In the genomic region with DNA sequence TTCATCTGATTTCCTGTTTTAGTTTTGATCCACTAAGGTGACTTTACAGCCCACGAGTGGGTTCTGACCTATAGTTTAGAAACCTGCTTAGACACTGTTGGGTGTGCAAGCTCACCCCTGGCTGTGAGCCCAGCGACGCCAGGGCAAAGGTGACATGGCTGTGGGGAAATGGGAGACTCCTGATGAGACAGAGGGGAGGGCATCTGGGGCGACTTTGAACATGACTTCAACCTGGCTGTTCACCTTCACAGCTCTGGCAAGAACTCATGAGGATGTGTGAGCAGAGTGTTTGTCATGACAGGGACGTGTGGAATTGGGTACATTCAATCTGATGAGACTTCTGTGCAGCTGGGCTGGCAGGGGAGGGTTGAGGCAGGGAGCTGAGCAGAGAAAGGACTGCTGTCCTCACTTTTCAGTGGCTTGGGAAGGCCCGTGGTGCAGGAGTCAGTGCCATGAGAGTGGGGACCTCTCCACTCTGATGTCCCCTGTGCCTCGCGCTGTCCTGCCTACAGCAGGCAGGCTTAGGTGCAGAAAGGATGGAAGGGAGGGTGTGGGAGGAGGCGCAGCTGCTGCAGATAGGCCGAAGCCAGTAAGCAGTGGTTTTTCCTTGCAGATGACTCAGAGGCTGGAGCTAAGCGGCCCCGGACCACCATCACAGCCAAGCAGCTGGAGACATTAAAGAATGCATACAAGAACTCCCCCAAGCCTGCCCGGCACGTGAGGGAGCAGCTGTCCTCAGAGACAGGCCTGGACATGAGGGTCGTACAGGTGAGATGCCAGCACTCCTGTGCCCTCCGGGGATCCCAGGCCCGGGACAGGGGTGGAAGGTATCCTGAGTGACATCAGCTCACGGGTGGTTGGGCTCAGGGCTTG, we compare ENCODE assay signal across 1 cellular context.
TF ChIP-seq lines count a peak whose summit lies in the region.

No MANE protein-coding gene starts in this region.

TF ChIP-seq in HepG2, 621 proteins besides CTCF, POLR2A, EP300 and RAD21 (continued from another document):
- TF ChIP-seq SKIL (CRISPR knock-in tag; IDR thresholded peaks at IDR 0.05; ENCODE audit: borderline replicate concordance) (peak; percentile 49), PPARG (CRISPR knock-in tag; conservative IDR thresholded peaks at IDR 0.05) (peak; percentile 76), BCL6 (CRISPR knock-in tag; IDR thresholded peaks at IDR 0.05) (peak; percentile 64; the same call in 1 of the 2 replicates), NRL (CRISPR knock-in tag; IDR thresholded peaks at IDR 0.05; ENCODE audit: borderline replicate concordance) (0 out of 2 replicates have a peak, but pooled peaks have one; percentile 23), CEBPG (CRISPR knock-in tag; IDR thresholded peaks at IDR 0.05) (0 out of 2 replicates have a peak, but pooled peaks have one; percentile 4), SAP130 (CRISPR knock-in tag; IDR thresholded peaks at IDR 0.05; ENCODE audit: low read depth) (0 out of 2 replicates have a peak, but pooled peaks have one; percentile 3), NR2F6 (IDR thresholded peaks at IDR 0.05) (peak; percentile 62), NR2F6 (CRISPR knock-in tag; IDR thresholded peaks at IDR 0.05) (peak; percentile 72), RARA (CRISPR knock-in tag; IDR thresholded peaks at IDR 0.05) (peak; percentile 90), PTBP1 (IDR thresholded peaks at IDR 0.05; ENCODE audit: low read depth, low read length, poor library complexity, severe bottlenecking) (no peak), NR2F1 (CRISPR knock-in tag; IDR thresholded peaks at IDR 0.05) (peak in 1 of 2 experiments; percentile 60; a peak in 1 of 4 replicates), SOX5 (CRISPR knock-in tag; IDR thresholded peaks at IDR 0.05; ENCODE audit: borderline replicate concordance) (0 out of 2 replicates have a peak, but pooled peaks have one; percentile 15), ZNF383 (CRISPR knock-in tag; IDR thresholded peaks at IDR 0.05; ENCODE audit: borderline replicate concordance) (no peak), FOSL2 (CRISPR knock-in tag; IDR thresholded peaks at IDR 0.05) (0 out of 2 replicates have a peak, but pooled peaks have one; percentile 21), RXRA (CRISPR knock-in tag; IDR thresholded peaks at IDR 0.05) (peak; percentile 90), AGO2 (optimal IDR thresholded peaks at IDR 0.05; ENCODE audit: low read depth, low read length) (peak; percentile 38), HNF4A (CRISPR knock-in tag; IDR thresholded peaks at IDR 0.05) (peak; percentile 35; the same call in 1 of the 2 replicates), ZNF235 (CRISPR knock-in tag; IDR thresholded peaks at IDR 0.05; ENCODE audit: borderline replicate concordance) (no peak), ZNF720 (CRISPR knock-in tag; IDR thresholded peaks at IDR 0.05) (no peak), NCOR1 (IDR thresholded peaks at IDR 0.05; ENCODE audit: borderline replicate concordance, low read length) (peak; percentile 76; the same call in 1 of the 2 replicates), GABPA (IDR thresholded peaks at IDR 0.05; ENCODE audit: low read depth, low read length) (no peak), GABPA (CRISPR knock-in tag; IDR thresholded peaks at IDR 0.05; ENCODE audit: low read depth) (no peak), MNT (IDR thresholded peaks at IDR 0.05) (no peak), SNAPC5 (CRISPR knock-in tag; IDR thresholded peaks at IDR 0.05; ENCODE audit: borderline replicate concordance) (no peak), HIVEP1 (CRISPR knock-in tag; IDR thresholded peaks at IDR 0.05) (peak; percentile 17; the same call in 1 of the 2 replicates), NR2F2 (IDR thresholded peaks at IDR 0.05; ENCODE audit: borderline replicate concordance, low read depth) (peak; percentile 38; the same call in 1 of the 2 replicates), SP5 (CRISPR knock-in tag; IDR thresholded peaks at IDR 0.05; ENCODE audit: borderline replicate concordance, low read depth) (peak; percentile 46; the same call in 1 of the 2 replicates), RXRB (CRISPR knock-in tag; IDR thresholded peaks at IDR 0.05; ENCODE audit: borderline replicate concordance) (peak; percentile 72; the same call in 1 of the 2 replicates), SKI (IDR thresholded peaks at IDR 0.05; ENCODE audit: partially characterized antibody) (peak; percentile 98), TBL1XR1 (IDR thresholded peaks at IDR 0.05; ENCODE audit: borderline replicate concordance, low read length, partially characterized antibody) (peak; percentile 93), SALL1 (CRISPR knock-in tag; IDR thresholded peaks at IDR 0.05) (peak; percentile 4; the same call in 1 of the 2 replicates)
- TF ChIP-seq, protein P1, sequence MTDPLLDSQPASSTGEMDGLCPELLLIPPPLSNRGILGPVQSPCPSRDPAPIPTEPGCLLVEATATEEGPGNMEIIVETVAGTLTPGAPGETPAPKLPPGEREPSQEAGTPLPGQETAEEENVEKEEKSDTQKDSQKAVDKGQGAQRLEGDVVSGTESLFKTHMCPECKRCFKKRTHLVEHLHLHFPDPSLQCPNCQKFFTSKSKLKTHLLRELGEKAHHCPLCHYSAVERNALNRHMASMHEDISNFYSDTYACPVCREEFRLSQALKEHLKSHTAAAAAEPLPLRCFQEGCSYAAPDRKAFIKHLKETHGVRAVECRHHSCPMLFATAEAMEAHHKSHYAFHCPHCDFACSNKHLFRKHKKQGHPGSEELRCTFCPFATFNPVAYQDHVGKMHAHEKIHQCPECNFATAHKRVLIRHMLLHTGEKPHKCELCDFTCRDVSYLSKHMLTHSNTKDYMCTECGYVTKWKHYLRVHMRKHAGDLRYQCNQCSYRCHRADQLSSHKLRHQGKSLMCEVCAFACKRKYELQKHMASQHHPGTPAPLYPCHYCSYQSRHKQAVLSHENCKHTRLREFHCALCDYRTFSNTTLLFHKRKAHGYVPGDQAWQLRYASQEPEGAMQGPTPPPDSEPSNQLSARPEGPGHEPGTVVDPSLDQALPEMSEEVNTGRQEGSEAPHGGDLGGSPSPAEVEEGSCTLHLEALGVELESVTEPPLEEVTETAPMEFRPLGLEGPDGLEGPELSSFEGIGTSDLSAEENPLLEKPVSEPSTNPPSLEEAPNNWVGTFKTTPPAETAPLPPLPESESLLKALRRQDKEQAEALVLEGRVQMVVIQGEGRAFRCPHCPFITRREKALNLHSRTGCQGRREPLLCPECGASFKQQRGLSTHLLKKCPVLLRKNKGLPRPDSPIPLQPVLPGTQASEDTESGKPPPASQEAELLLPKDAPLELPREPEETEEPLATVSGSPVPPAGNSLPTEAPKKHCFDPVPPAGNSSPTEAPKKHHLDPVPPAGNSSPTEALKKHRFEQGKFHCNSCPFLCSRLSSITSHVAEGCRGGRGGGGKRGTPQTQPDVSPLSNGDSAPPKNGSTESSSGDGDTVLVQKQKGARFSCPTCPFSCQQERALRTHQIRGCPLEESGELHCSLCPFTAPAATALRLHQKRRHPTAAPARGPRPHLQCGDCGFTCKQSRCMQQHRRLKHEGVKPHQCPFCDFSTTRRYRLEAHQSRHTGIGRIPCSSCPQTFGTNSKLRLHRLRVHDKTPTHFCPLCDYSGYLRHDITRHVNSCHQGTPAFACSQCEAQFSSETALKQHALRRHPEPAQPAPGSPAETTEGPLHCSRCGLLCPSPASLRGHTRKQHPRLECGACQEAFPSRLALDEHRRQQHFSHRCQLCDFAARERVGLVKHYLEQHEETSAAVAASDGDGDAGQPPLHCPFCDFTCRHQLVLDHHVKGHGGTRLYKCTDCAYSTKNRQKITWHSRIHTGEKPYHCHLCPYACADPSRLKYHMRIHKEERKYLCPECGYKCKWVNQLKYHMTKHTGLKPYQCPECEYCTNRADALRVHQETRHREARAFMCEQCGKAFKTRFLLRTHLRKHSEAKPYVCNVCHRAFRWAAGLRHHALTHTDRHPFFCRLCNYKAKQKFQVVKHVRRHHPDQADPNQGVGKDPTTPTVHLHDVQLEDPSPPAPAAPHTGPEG (CRISPR knock-in tag; IDR thresholded peaks at IDR 0.05): no peak
- TF ChIP-seq, protein P2, sequence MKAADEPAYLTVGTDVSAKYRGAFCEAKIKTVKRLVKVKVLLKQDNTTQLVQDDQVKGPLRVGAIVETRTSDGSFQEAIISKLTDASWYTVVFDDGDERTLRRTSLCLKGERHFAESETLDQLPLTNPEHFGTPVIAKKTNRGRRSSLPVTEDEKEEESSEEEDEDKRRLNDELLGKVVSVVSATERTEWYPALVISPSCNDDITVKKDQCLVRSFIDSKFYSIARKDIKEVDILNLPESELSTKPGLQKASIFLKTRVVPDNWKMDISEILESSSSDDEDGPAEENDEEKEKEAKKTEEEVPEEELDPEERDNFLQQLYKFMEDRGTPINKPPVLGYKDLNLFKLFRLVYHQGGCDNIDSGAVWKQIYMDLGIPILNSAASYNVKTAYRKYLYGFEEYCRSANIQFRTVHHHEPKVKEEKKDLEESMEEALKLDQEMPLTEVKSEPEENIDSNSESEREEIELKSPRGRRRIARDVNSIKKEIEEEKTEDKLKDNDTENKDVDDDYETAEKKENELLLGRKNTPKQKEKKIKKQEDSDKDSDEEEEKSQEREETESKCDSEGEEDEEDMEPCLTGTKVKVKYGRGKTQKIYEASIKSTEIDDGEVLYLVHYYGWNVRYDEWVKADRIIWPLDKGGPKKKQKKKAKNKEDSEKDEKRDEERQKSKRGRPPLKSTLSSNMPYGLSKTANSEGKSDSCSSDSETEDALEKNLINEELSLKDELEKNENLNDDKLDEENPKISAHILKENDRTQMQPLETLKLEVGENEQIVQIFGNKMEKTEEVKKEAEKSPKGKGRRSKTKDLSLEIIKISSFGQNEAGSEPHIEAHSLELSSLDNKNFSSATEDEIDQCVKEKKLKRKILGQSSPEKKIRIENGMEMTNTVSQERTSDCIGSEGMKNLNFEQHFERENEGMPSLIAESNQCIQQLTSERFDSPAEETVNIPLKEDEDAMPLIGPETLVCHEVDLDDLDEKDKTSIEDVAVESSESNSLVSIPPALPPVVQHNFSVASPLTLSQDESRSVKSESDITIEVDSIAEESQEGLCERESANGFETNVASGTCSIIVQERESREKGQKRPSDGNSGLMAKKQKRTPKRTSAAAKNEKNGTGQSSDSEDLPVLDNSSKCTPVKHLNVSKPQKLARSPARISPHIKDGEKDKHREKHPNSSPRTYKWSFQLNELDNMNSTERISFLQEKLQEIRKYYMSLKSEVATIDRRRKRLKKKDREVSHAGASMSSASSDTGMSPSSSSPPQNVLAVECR (CRISPR knock-in tag; IDR thresholded peaks at IDR 0.05; ENCODE audit: borderline replicate concordance): 0 out of 2 replicates have a peak, but pooled peaks have one; percentile 9
